ENCODE assay signal across 7 cellular contexts in genomic region chr1:205750683-205751651, GRCh38. TPM values are rescaled to one million over a fixed set of nuclear protein-coding genes. Genes with fewer than 3 reads are reported as not detected.
A peak's percentile ranks its signal among the peaks of the same experiment; 100 is the strongest.
DNase-seq lines count a peak whose midpoint lies in the region; ATAC-seq and TF ChIP-seq lines count a peak whose summit lies in the region.

No MANE protein-coding gene starts in this region.

- no peak for TF ChIP-seq CTCF in GM23338 (conservative IDR thresholded peaks at IDR 0.05; ENCODE audit: low read depth in 2 of 2)
- TF ChIP-seq CTCF in PC-9 (conservative IDR thresholded peaks at IDR 0.05), result no peak; the same call in 1 of the 2 replicates
- no peak for TF ChIP-seq CTCF in neutrophil (IDR thresholded peaks at IDR 0.05)

- H3K4me2 ChIP-seq in GM23338 (peak overlapping the region; percentile 37), PC-9 (peak overlapping the region; percentile 87)

- H3K4me3 ChIP-seq in GM23338 (peak overlapping the region; percentile 42), PC-9 (peak overlapping the region; percentile 85; the same call in 1 of the 2 replicates), endocrine pancreas (ENCODE audit: control insufficient read depth, insufficient read depth, low read length) (peak overlapping the region; percentile 75), neutrophil (ENCODE audit: low read depth in 1 of 2, low read length in 1 of 2) (peak overlapping the region; percentile 87 to 92)

- no TSS peak for BruUV-seq in PC-9 (replicated peaks; lab: Mats Ljungman, UMichigan)

- H3K79me2 ChIP-seq in GM23338 (replicated peaks; ENCODE audit: insufficient read depth) (peaks cover 33% of the 10 kb centered on the region), PC-9 (ENCODE audit: low read depth) (peaks cover 38% of the 10 kb centered on the region)

- H3F3A ChIP-seq in GM23338 (replicated peaks; ENCODE audit: low read depth) (no peaks in the 10 kb centered on the region), PC-9 (ENCODE audit: insufficient read depth, low read depth) (peaks cover 19% of the 10 kb centered on the region; the same call in 1 of the 2 replicates)

- H3K27me3 ChIP-seq in GM23338 (ENCODE audit: insufficient read depth) (no peaks in the 10 kb centered on the region), PC-9 (ENCODE audit: insufficient read depth, low read depth) (no peaks in the 10 kb centered on the region), endocrine pancreas (ENCODE audit: control insufficient read depth, insufficient read depth, low read length) (no peaks in the 10 kb centered on the region), neutrophil (peaks cover 5% of the 10 kb centered on the region)

- H3K27me3 Mint-ChIP-seq in GM23338 (ENCODE audit: insufficient read depth, low read depth, poor library complexity), result peaks cover 8% of the 10 kb centered on the region

- POLR2A ChIA-PET in PC-9 (lab: Charles Lee; ENCODE audit: unreplicated experiment), result no interaction called here

- H2AFZ ChIP-seq in GM23338 (peak overlapping the region; percentile 21; the same call in 1 of the 2 replicates), PC-9 (peak overlapping the region; percentile 94)

- peak overlapping the region; percentile 44 for H3K9ac ChIP-seq in endocrine pancreas (ENCODE audit: control insufficient read depth, insufficient read depth, low read length)

- H3K36me3 ChIP-seq in GM23338 (ENCODE audit: insufficient read depth) (no peaks in the 10 kb centered on the region), PC-9 (ENCODE audit: low read depth) (peaks cover 17% of the 10 kb centered on the region), endocrine pancreas (ENCODE audit: control insufficient read depth, insufficient read depth, low read length) (no peaks in the 10 kb centered on the region), neutrophil (no peaks in the 10 kb centered on the region)

- no peak for ATAC-seq in GM23338

- H4K20me1 ChIP-seq in GM23338 (replicated peaks; ENCODE audit: insufficient read depth) (peaks cover 27% of the 10 kb centered on the region), PC-9 (ENCODE audit: insufficient read depth) (peaks cover 31% of the 10 kb centered on the region)

- H3K36me3 Mint-ChIP-seq in GM23338 (ENCODE audit: low read depth), result peaks cover 29% of the 10 kb centered on the region

- peak overlapping the region; percentile 87 for H3K27ac ChIP-seq in GM23338 (ENCODE audit: low read depth)
- H3K27ac ChIP-seq in PC-9, result peak overlapping the region; percentile 74
- peak overlapping the region; percentile 89 for H3K27ac ChIP-seq in neutrophil

- intact Hi-C loops in PC-9 (cut with micrococcal nuclease; ENCODE audit: unreplicated experiment), result loop anchor here (2.0 kb wide), 1 partner anchor 24 kb away; the partner anchor contains the start of gene RAB29

- H3K4me3 Mint-ChIP-seq in GM23338, result peak overlapping the region; percentile 99

- CTCF ChIA-PET in PC-9 (lab: Charles Lee), result no interaction called here

- no peaks in the 10 kb centered on the region for H3K9me3 ChIP-seq in PC-9 (ENCODE audit: insufficient read depth, low read depth)
- no peaks in the 10 kb centered on the region for H3K9me3 ChIP-seq in endocrine pancreas (ENCODE audit: control insufficient read depth, low read length)
- no peaks in the 10 kb centered on the region for H3K9me3 ChIP-seq in neutrophil

- H3K4me1 ChIP-seq in GM23338 (ENCODE audit: insufficient read depth), result peaks cover 18% of the 10 kb centered on the region
- H3K4me1 ChIP-seq in PC-9 (replicated peaks; ENCODE audit: insufficient read depth), result peaks cover 22% of the 10 kb centered on the region
- H3K4me1 ChIP-seq in endocrine pancreas (ENCODE audit: control insufficient read depth, insufficient read depth, low read length), result peaks cover 3% of the 10 kb centered on the region
- peaks cover 12 to 15% of the 10 kb centered on the region in 2 experiments for H3K4me1 ChIP-seq in neutrophil (ENCODE audit: control insufficient read depth in 1 of 2, insufficient read depth in 1 of 2, low read depth in 1 of 2, low read length in 1 of 2)

- H3K9me2 ChIP-seq in GM23338 (ENCODE audit: insufficient read depth), result no peaks in the 10 kb centered on the region
- no peaks in the 10 kb centered on the region for H3K9me2 ChIP-seq in PC-9 (ENCODE audit: insufficient read depth)

- H3K4me1 Mint-ChIP-seq in GM23338, result peaks cover 24% of the 10 kb centered on the region

- DNase-seq in GM23338 (ENCODE audit: low spot score) (peak; percentile 67), PC-9 (no peak), DMS153 (lab: John Stamatoyannopoulos, UW) (no peak), germinal center (ENCODE audit: low spot score) (no peak)
- no peak for DNase-seq in effector CD4-positive, alpha-beta T cell

- peak overlapping the region; percentile 100 for H3K27ac Mint-ChIP-seq in GM23338

- H3K9me3 Mint-ChIP-seq in GM23338, result no peaks in the 10 kb centered on the region

TF ChIP-seq in GM23338, 12 proteins besides CTCF, POLR2A, EP300 and RAD21 (continues in another document):
- TF ChIP-seq EZH2 (IDR thresholded peaks at IDR 0.05; ENCODE audit: low read depth, unreplicated experiment) (no peak), ZNF331 (CRISPR knock-in tag; IDR thresholded peaks at IDR 0.05; ENCODE audit: low read depth) (no peak), ETS1 (IDR thresholded peaks at IDR 0.05) (no peak), POLR2AphosphoS5 (IDR thresholded peaks at IDR 0.05; ENCODE audit: low read depth) (no peak), JUNB (IDR thresholded peaks at IDR 0.05; ENCODE audit: unreplicated experiment) (no peak), ZNF114 (CRISPR knock-in tag; IDR thresholded peaks at IDR 0.05) (no peak), CREB1 (CRISPR knock-in tag; IDR thresholded peaks at IDR 0.05; ENCODE audit: low read depth) (no peak), REST (IDR thresholded peaks at IDR 0.05; ENCODE audit: unreplicated experiment) (no peak), NANOG (IDR thresholded peaks at IDR 0.05; ENCODE audit: borderline replicate concordance) (no peak)

RNA-seq across cellular contexts. Expression of gene NUCKS1, which starts 1.0 kb away (rescaled TPM):
- 296 and 307 TPM in 2 replicates for total RNA-seq in GM23338 (2014; rRNA removed; shearing (Covaris generic))
- 239 and 255 TPM in 2 replicates for polyA plus RNA-seq in GM23338 (2016; fragmentation: Nextera tagmentation; extraction: Ambion mirVana)
- total RNA-seq in PC-9 (2021), result 273 and 319 TPM in 2 replicates

RNA-seq across cellular contexts. Expression of gene RAB29, which starts 24.3 kb away (rescaled TPM):
- total RNA-seq in GM23338 (2014; rRNA removed; shearing (Covaris generic)), result 9.1 and 14.8 TPM in 2 replicates
- 6.4 and 7.1 TPM in 2 replicates for polyA plus RNA-seq in GM23338 (2016; fragmentation: Nextera tagmentation; extraction: Ambion mirVana)
- 10.4 and 11.1 TPM in 2 replicates for total RNA-seq in PC-9 (2021)
